Comparison of ENCODE assay signal across 8 cellular contexts in the genomic region with DNA sequence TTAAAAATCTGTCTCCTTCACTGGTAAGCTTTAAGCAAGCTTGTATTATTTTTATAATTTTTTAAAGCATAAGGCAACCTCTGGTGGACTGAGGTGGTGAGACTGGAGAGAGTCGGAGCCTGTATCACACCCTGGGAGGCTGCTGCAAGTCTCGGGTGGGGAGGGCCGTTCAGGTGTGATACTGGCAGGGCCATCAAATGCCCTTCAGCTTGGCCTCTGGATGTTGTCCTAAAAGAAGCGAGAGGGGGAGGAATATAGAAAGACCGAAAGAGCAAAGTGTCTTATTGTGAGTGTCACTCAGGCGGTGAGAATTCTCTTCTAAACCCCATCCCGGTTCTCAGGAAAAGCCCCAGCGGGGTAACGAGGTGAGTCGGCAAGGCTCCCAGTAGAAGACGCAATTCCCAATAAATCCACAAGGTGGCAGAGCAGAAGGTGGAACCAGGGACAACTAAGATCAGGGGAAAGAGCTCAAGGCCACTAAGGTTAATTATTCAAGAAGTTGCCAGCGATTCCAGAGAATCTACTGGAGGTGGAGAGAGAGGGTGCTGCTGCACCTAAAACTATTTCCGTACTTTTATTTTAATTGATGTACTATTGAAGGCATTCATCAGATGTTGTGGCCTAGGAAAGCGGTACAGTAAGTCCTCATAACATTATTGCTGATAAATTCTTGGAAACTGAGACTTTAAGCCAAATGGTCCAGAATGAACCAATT. TPM values are rescaled to one million over a fixed set of nuclear protein-coding genes. Genes with fewer than 3 reads are reported as not detected.
DNase-seq lines count a peak whose midpoint lies in the region; ATAC-seq, FAIRE-seq and TF ChIP-seq lines count a peak whose summit lies in the region.

No MANE protein-coding gene starts in this region.

- no peaks in the 10 kb centered on the region for H3K27me3 ChIP-seq in left lung

- no peak overlapping the region for H3K27ac Mint-ChIP-seq in central memory CD8-positive, alpha-beta T cell (ENCODE audit: low read depth)

- TF ChIP-seq CTCF in left lung (IDR thresholded peaks at IDR 0.05), result peak; percentile 94

- no peak overlapping the region for H3K27ac ChIP-seq in left lung

- no peaks in the 10 kb centered on the region for H3K27me3 Mint-ChIP-seq in central memory CD8-positive, alpha-beta T cell

- H3K4me1 ChIP-seq in left lung, result peaks cover 0 to 8% of the 10 kb centered on the region in 2 donors

- H3K4me1 Mint-ChIP-seq in central memory CD8-positive, alpha-beta T cell, result no peaks in the 10 kb centered on the region

- no peaks in the 10 kb centered on the region for H3K36me3 ChIP-seq in left lung

- intact Hi-C loops in left lung (cut with DNase I), result loop anchor here in 1 of 2 donors (10.0 kb wide), 2 partner anchors 115 to 135 kb away; no protein-coding TSS in a partner anchor

- peaks cover 1% of the 10 kb centered on the region for H3K36me3 Mint-ChIP-seq in central memory CD8-positive, alpha-beta T cell (ENCODE audit: insufficient read depth)

- no peaks in the 10 kb centered on the region for H3K9me3 Mint-ChIP-seq in central memory CD8-positive, alpha-beta T cell

- no peak overlapping the region for H3K4me3 ChIP-seq in left lung

- peak; percentile 80 for ATAC-seq in HG03108 (IDR thresholded peaks at IDR 0.05; ENCODE audit: unreplicated experiment)
- peak; percentile 35 to 37 for ATAC-seq in activated CD4-positive, CD25-positive, alpha-beta regulatory T cell treated with anti-CD3 and anti-CD28 coated beads, Interleukin-2, amount 50 U/mL, for 24 hours
- ATAC-seq in central memory CD8-positive, alpha-beta T cell (replicated peaks; ENCODE audit: extremely low read depth, poor library complexity, severe bottlenecking), result peak; percentile 62
- peak; percentile 98 for ATAC-seq in left lung

- DNase-seq in 8988T, result peak; percentile 30
- peak; percentile 62 for DNase-seq in GM18507 (ENCODE audit: extremely low spot score, insufficient read length, low read depth)
- peak; percentile 62 for DNase-seq in NCI-H345 treated with DMSO at 0.1 percent for 48 hours (lab: John Stamatoyannopoulos, UW; ENCODE audit: unreplicated experiment)
- DNase-seq in central memory CD8-positive, alpha-beta T cell (ENCODE audit: low spot score in 2 of 2), result peak; percentile 51 to 63
- peak in 1 of 2 donors; percentile 47 for DNase-seq in left lung
- peak; percentile 54 to 71 (median 62) for DNase-seq in stimulated activated CD4-positive, alpha-beta T cell treated with anti-CD3 and anti-CD28 coated beads, TNF-alpha, amount 100 ng/mL, for 48 hours (ENCODE audit: low read depth in 3 of 3)

- H3K4me3 Mint-ChIP-seq in central memory CD8-positive, alpha-beta T cell, result no peak overlapping the region

- FAIRE-seq in GM18507 (lab: Jason Lieb, UNC), result peak; percentile 80

- no peaks in the 10 kb centered on the region for H3K9me3 ChIP-seq in left lung

RNA-seq across cellular contexts. Expression of a gene that starts 14.1 kb away (rescaled TPM):
- total RNA-seq in left lung, result 1 to 10 TPM; 1.6 to 3.1 TPM

RNA-seq across cellular contexts. Expression of a gene that starts 14.4 kb away (rescaled TPM):
- total RNA-seq in left lung, result 10 to 100 TPM in 1 of 2 donors, 1 to 10 TPM in 1; 7.3 to 10.5 TPM

Comparison
In these comparisons a context has a peak if more than half of its experiments do, and no peak if none do; other contexts are left out.
1. ATAC-seq: peak in every context shown above with its lines; median percentile 98 in left lung; 80 in HG03108; 62 in central memory CD8-positive, alpha-beta T cell; 36 in activated CD4-positive, CD25-positive, alpha-beta regulatory T cell treated with anti-CD3 and anti-CD28 coated beads, Interleukin-2, amount 50 U/mL, for 24 hours.